Comparison of ENCODE assay signal across 14 cellular contexts in the genomic region with DNA sequence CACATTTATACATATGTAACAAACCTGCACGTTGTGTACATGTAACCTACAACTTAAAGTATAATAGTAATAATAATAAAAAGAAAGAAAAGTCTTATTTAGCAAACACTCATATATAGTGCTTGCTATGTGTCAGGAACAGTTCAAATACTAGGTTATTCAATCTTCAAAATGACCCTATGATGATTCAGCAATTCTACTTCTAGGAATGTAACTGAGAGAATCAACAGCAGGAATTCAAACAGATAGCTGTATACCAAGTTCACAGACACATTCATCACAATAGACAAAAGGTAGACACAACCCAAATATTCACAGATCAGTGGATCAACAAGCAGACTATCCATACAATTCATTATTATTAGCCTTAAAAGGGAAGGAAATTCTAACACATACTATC.
DNase-seq lines count a peak whose midpoint lies in the region; ATAC-seq, FAIRE-seq and TF ChIP-seq lines count a peak whose summit lies in the region.
"Had no signal": no experiment of that assay in that cellular context is flagged by ENCODE, and none has a peak within 500 bp of the region (broad histone marks: within the 10 kb centered on the region; RNA-seq: fewer than 3 reads in every experiment).

No MANE protein-coding gene starts in this region.

- BruUV-seq in HepG2 (replicated peaks; lab: Mats Ljungman, UMichigan), result no TSS peak

- TF ChIP-seq POLR2A in HepG2 (IDR thresholded peaks at IDR 0.05; ENCODE audit: insufficient read depth in 1 of 2, low read depth in 2 of 2, low read length in 2 of 2) (no peak), right lobe of liver (IDR thresholded peaks at IDR 0.05) (no peak), gastroesophageal sphincter (IDR thresholded peaks at IDR 0.05) (no peak)

- no peak overlapping the region for H3K4me3 ChIP-seq in HepG2 (replicated peaks in 1 of 3; ENCODE audit: insufficient read depth in 1 of 3, low read depth in 2 of 3, low read length in 3 of 3)
- no peak overlapping the region for H3K4me3 ChIP-seq in right lobe of liver
- no peak overlapping the region for H3K4me3 ChIP-seq in bronchial epithelial cell (ENCODE audit: low read depth, low read length)
- no peak overlapping the region for H3K4me3 ChIP-seq in gastroesophageal sphincter

- no peak overlapping the region for H3K4me2 ChIP-seq in HepG2 (ENCODE audit: low read depth, low read length)

- H2AFZ ChIP-seq in HepG2 (ENCODE audit: low read length), result no peak overlapping the region

- H3K27me3 ChIP-seq in HepG2 (ENCODE audit: control insufficient read depth in 1 of 2, insufficient read depth in 2 of 2, low read length in 2 of 2), result no peaks in the 10 kb centered on the region
- no peaks in the 10 kb centered on the region for H3K27me3 ChIP-seq in right lobe of liver
- H3K27me3 ChIP-seq in bronchial epithelial cell (ENCODE audit: control insufficient read depth, insufficient read depth, low read length), result no peaks in the 10 kb centered on the region
- peaks cover 22% of the 10 kb centered on the region for H3K27me3 ChIP-seq in gastroesophageal sphincter

- FAIRE-seq in HepG2 (lab: Jason Lieb, UNC) (no peak), bronchial epithelial cell (lab: Jason Lieb, UNC) (no peak)

- TF ChIP-seq EP300 in HepG2 (IDR thresholded peaks at IDR 0.05; ENCODE audit: low read depth in 2 of 2, low read length in 2 of 2), result no peak
- TF ChIP-seq EP300 in HepG2 (CRISPR knock-in tag; IDR thresholded peaks at IDR 0.05; ENCODE audit: borderline replicate concordance), result no peak
- no peak for TF ChIP-seq EP300 in gastroesophageal sphincter (IDR thresholded peaks at IDR 0.05)

- POLR2A ChIA-PET in HepG2 (lab: Yijun Ruan, JAX), result no interaction called here

- H3K27ac ChIP-seq in HepG2 (ENCODE audit: extremely low read length, insufficient read depth, low read length), result no peak overlapping the region
- H3K27ac ChIP-seq in right lobe of liver, result no peak overlapping the region
- H3K27ac ChIP-seq in gastroesophageal sphincter, result no peak overlapping the region
- H3K27ac ChIP-seq: HL-60 had no signal

- ATAC-seq in HepG2, result no peak
- no peak for ATAC-seq in right lobe of liver
- no peak for ATAC-seq in HG03460 (IDR thresholded peaks at IDR 0.05; ENCODE audit: unreplicated experiment)
- no peak for ATAC-seq in gastroesophageal sphincter

- H3K9me3 ChIP-seq in HepG2 (ENCODE audit: low read length) (no peaks in the 10 kb centered on the region), right lobe of liver (no peaks in the 10 kb centered on the region), gastroesophageal sphincter (no peaks in the 10 kb centered on the region)

- H3K9ac ChIP-seq in HepG2 (ENCODE audit: insufficient read depth, low read depth, low read length), result no peak overlapping the region

- CTCF ChIA-PET in HepG2 (lab: Yijun Ruan, JAX; ENCODE audit: low intra/inter-chr PET ratio, low total read pairs), result no interaction called here

- DNase-seq in HepG2 (ENCODE audit: low spot score) (peak; percentile 46), right lobe of liver (no peak), bronchial epithelial cell (ENCODE audit: low read depth) (peak; percentile 35), renal cortical epithelial cell (ENCODE audit: low read depth) (peak; percentile 71), SK-N-DZ (ENCODE audit: low spot score) (no peak)
- DNase-seq: C1 segment of cervical spinal cord; CD4-positive, alpha-beta T cell; COR-L47; HCEC 1CT; HFFc6; KG1 had no signal

- TF ChIP-seq RAD21 in HepG2 (CRISPR knock-in tag; IDR thresholded peaks at IDR 0.05), result no peak

- H3K4me1 ChIP-seq in HepG2 (ENCODE audit: insufficient read depth, low read length) (peaks cover 41% of the 10 kb centered on the region), right lobe of liver (peaks cover 0 to 18% (median 9%) of the 10 kb centered on the region in 4 donors), gastroesophageal sphincter (no peaks in the 10 kb centered on the region)

- intact Hi-C loops in HepG2 (cut with micrococcal nuclease; ENCODE audit: unreplicated experiment), result loop anchor here (5.0 kb wide), 1 partner anchor 57 kb away; no protein-coding TSS in a partner anchor
- intact Hi-C loops in right lobe of liver (cut with DNase I), result no loop called here

- H3K79me2 ChIP-seq in HepG2 (ENCODE audit: insufficient read depth, low read length), result no peaks in the 10 kb centered on the region

- in situ Hi-C loops in HepG2 (cut with HindIII; ENCODE audit: extremely low pct_ligation_motif_present, low pct_unique_long_range_greater_than_20kb), result no loop called here

- 95% methylated on average over 1 of the region's 1 CpG for WGBS in HepG2 (ENCODE audit: low lambda C conversion rate)
- 89% methylated on average over 1 of the region's 1 CpG for WGBS in right lobe of liver (ENCODE audit: insufficient coverage, low coverage, low lambda C conversion rate, missing lambda C conversion rate)
- WGBS in gastroesophageal sphincter (ENCODE audit: low coverage in 1 of 2), 2 donors, result 67 to 75% methylated on average over 1 of the region's 1 CpG

- no peaks in the 10 kb centered on the region for H3K36me3 ChIP-seq in HepG2 (replicated peaks in 1 of 2; ENCODE audit: control insufficient read depth in 1 of 2, insufficient read depth in 2 of 2, low read length in 2 of 2)
- no peaks in the 10 kb centered on the region for H3K36me3 ChIP-seq in right lobe of liver
- H3K36me3 ChIP-seq in bronchial epithelial cell (ENCODE audit: control insufficient read depth, insufficient read depth, low read length), result no peaks in the 10 kb centered on the region
- no peaks in the 10 kb centered on the region for H3K36me3 ChIP-seq in gastroesophageal sphincter

- no peak for TF ChIP-seq CTCF in HepG2 (CRISPR knock-in tag; IDR thresholded peaks at IDR 0.05)
- TF ChIP-seq CTCF in right lobe of liver (IDR thresholded peaks at IDR 0.05), result no peak
- no peak for TF ChIP-seq CTCF in bronchial epithelial cell (IDR thresholded peaks at IDR 0.05; ENCODE audit: insufficient read depth, low read length, severe bottlenecking)
- TF ChIP-seq CTCF in gastroesophageal sphincter (IDR thresholded peaks at IDR 0.05), result no peak

- no peaks in the 10 kb centered on the region for H4K20me1 ChIP-seq in HepG2 (ENCODE audit: insufficient read depth, low read length)

TF ChIP-seq in HepG2, 621 proteins besides CTCF, POLR2A, EP300 and RAD21 (continues in another document):
- TF ChIP-seq MAFF (IDR thresholded peaks at IDR 0.05; ENCODE audit: low read depth, low read length) (peak; percentile 91), NONO (IDR thresholded peaks at IDR 0.05) (no peak), NONO (CRISPR knock-in tag; conservative IDR thresholded peaks at IDR 0.05) (no peak), ZC3H13 (CRISPR knock-in tag; IDR thresholded peaks at IDR 0.05) (no peak), BORCS8-MEF2B (CRISPR knock-in tag; IDR thresholded peaks at IDR 0.05) (no peak), ZNF24 (IDR thresholded peaks at IDR 0.05) (no peak), MAFK (conservative IDR thresholded peaks at IDR 0.05 in 1 of 2, IDR thresholded peaks at IDR 0.05 in 1 of 2; ENCODE audit: low read length in 2 of 2) (peak; percentile 91 to 95), HMGXB4 (CRISPR knock-in tag; IDR thresholded peaks at IDR 0.05; ENCODE audit: borderline replicate concordance in 1 of 2, low read depth in 1 of 2) (no peak), PLRG1 (conservative IDR thresholded peaks at IDR 0.05) (no peak), CREB1 (IDR thresholded peaks at IDR 0.05) (no peak), CREB1 (CRISPR knock-in tag; IDR thresholded peaks at IDR 0.05) (no peak), PCBP1 (IDR thresholded peaks at IDR 0.05; ENCODE audit: borderline replicate concordance, low read depth, low read length) (no peak), MXI1 (IDR thresholded peaks at IDR 0.05; ENCODE audit: borderline replicate concordance, low read depth, low read length) (no peak), BHLHE40 (IDR thresholded peaks at IDR 0.05; ENCODE audit: low read length) (no peak), NFE2L2 (IDR thresholded peaks at IDR 0.05; ENCODE audit: low read length) (peak; percentile 86)
- TF ChIP-seq, protein P1, sequence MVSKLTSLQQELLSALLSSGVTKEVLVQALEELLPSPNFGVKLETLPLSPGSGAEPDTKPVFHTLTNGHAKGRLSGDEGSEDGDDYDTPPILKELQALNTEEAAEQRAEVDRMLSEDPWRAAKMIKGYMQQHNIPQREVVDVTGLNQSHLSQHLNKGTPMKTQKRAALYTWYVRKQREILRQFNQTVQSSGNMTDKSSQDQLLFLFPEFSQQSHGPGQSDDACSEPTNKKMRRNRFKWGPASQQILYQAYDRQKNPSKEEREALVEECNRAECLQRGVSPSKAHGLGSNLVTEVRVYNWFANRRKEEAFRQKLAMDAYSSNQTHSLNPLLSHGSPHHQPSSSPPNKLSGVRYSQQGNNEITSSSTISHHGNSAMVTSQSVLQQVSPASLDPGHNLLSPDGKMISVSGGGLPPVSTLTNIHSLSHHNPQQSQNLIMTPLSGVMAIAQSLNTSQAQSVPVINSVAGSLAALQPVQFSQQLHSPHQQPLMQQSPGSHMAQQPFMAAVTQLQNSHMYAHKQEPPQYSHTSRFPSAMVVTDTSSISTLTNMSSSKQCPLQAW (CRISPR knock-in tag; IDR thresholded peaks at IDR 0.05), result no peak
- TF ChIP-seq, protein P2, sequence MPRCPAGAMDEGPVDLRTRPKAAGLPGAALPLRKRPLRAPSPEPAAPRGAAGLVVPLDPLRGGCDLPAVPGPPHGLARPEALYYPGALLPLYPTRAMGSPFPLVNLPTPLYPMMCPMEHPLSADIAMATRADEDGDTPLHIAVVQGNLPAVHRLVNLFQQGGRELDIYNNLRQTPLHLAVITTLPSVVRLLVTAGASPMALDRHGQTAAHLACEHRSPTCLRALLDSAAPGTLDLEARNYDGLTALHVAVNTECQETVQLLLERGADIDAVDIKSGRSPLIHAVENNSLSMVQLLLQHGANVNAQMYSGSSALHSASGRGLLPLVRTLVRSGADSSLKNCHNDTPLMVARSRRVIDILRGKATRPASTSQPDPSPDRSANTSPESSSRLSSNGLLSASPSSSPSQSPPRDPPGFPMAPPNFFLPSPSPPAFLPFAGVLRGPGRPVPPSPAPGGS (CRISPR knock-in tag; IDR thresholded peaks at IDR 0.05), result no peak

Comparison
In these comparisons a context has a peak if more than half of its experiments do, and no peak if none do; other contexts are left out.
1. DNase-seq: peak in HepG2 (single experiment), bronchial epithelial cell (single experiment) and renal cortical epithelial cell (single experiment); none in right lobe of liver (0 of 3) and SK-N-DZ (single experiment).